38 cellular contexts compared by ENCODE assay signal in the genomic region with DNA sequence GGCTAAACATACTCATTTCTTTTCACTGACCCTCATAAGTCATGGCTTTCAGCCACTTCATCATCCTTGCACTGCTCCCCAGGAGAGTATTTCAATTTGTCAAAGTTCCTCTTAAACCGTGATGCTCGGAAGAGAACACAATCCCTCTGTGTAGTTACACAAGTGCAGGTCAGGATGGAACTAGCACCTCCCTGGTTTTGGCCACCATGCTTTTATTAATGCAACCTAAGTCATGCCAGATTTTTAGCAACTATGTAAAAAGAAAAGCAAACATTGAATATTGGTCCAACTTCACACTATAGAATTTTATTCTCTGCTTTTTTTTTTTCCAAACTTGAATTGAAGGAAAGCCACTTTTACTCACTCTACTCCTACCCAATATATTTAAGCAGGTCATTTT. TPM values are rescaled to one million over a fixed set of nuclear protein-coding genes. Genes with fewer than 3 reads are reported as not detected.
"Had no signal": no experiment of that assay in that cellular context is flagged by ENCODE, and none has a peak within 500 bp of the region (broad histone marks: within the 10 kb centered on the region; RNA-seq: fewer than 3 reads in every experiment).

No MANE protein-coding gene starts in this region.

- H3K4me1 ChIP-seq: adrenal gland, ascending aorta, body of pancreas, breast epithelium had no signal

- H3K36me3 ChIP-seq: adrenal gland, ascending aorta, brain microvascular endothelial cell, breast epithelium, cardiac muscle cell had no signal

- FAIRE-seq: astrocyte, bronchial epithelial cell had no signal

- H3K27me3 Mint-ChIP-seq: activated naive CD4-positive, alpha-beta T cell treated with anti-CD3 and anti-CD28 coated beads, Interleukin-2, amount 10 ng/mL, durations not matched to agents 7 days and 5 days; activated naive CD4-positive, alpha-beta T cell treated with anti-CD3 and anti-CD28 coated beads, Interleukin-2, amount 50 U/mL, for 24 hours; activated naive CD8-positive, alpha-beta T cell; activated naive CD8-positive, alpha-beta T cell treated with anti-CD3 and anti-CD28 coated beads for 36 hours; activated naive CD8-positive, alpha-beta T cell treated with anti-CD3 and anti-CD28 coated beads, Interleukin-2, amount 10 ng/mL, durations not matched to agents 7 days and 5 days; activated naive CD8-positive, alpha-beta T cell treated with anti-CD3 and anti-CD28 coated beads, Interleukin-2, amount 50 U/mL, for 24 hours; activated T-cell treated with anti-CD3 and anti-CD28 coated beads, Interleukin-2, amount 50 U/mL, for 24 hours; activated T-helper 17 cell treated with anti-CD3 and anti-CD28 coated beads, Interleukin-2, amount 50 U/mL, for 72 hours; brain; central memory CD8-positive, alpha-beta T cell had no signal

- H3K27ac Mint-ChIP-seq: activated naive CD4-positive, alpha-beta T cell treated with anti-CD3 and anti-CD28 coated beads for 36 hours; activated naive CD4-positive, alpha-beta T cell treated with anti-CD3 and anti-CD28 coated beads, Interleukin-2, amount 10 ng/mL, durations not matched to agents 7 days and 5 days; activated naive CD4-positive, alpha-beta T cell treated with anti-CD3 and anti-CD28 coated beads, Interleukin-2, amount 50 U/mL, for 24 hours; activated naive CD4-positive, alpha-beta T cell treated with anti-CD3 and anti-CD28 coated beads, Interleukin-2, amount 50 U/mL, for 72 hours; activated naive CD8-positive, alpha-beta T cell; activated naive CD8-positive, alpha-beta T cell treated with anti-CD3 and anti-CD28 coated beads for 36 hours; activated naive CD8-positive, alpha-beta T cell treated with anti-CD3 and anti-CD28 coated beads, Interleukin-2, amount 10 ng/mL, durations not matched to agents 7 days and 5 days; activated naive CD8-positive, alpha-beta T cell treated with anti-CD3 and anti-CD28 coated beads, Interleukin-2, amount 50 U/mL, for 24 hours; activated T-cell treated with anti-CD3 and anti-CD28 coated beads, Interleukin-2, amount 50 U/mL, for 24 hours; activated T-cell treated with anti-CD3 and anti-CD28 coated beads, Interleukin-2, amount 50 U/mL, for 72 hours; activated T-helper 1 cell treated with anti-CD3 and anti-CD28 coated beads, Interleukin-12 subunit alpha, Interleukin-12 subunit beta, Interleukin-2, Interleukin-4 antibody, amounts not matched to agents 30 ng/mL and 10 ng/mL and 1 ng/mL, durations not matched to agents 14 hours and 24 hours and 36 hours; activated T-helper 17 cell treated with anti-CD3 and anti-CD28 coated beads, Interleukin-2, amount 50 U/mL, for 72 hours; activated T-helper 2 cell treated with anti-CD3 and anti-CD28 coated beads, Interferon-gamma antibody, Interleukin-2, Interleukin-4, amounts not matched to agents 10 μg/mL and 5 μg/mL and 100 μg/mL, durations not matched to agents 14 hours and 24 hours and 36 hours; brain had no signal

- DNase-seq: activated effector memory CD4-positive, alpha-beta T cell treated with anti-CD3 and anti-CD28 coated beads, Interleukin-2, amount 50 U/mL, for 16 hours; activated effector memory CD4-positive, alpha-beta T cell treated with Interleukin-2 at 50 U/mL for 16 hours; activated gamma-delta T cell; activated gamma-delta T cell treated with Interleukin-2 at 50 U/mL for 16 hours; activated naive CD4-positive, alpha-beta T cell; activated naive CD4-positive, alpha-beta T cell treated with anti-CD3 and anti-CD28 coated beads for 36 hours; activated naive CD4-positive, alpha-beta T cell treated with anti-CD3 and anti-CD28 coated beads, Interleukin-2, amount 10 ng/mL, durations not matched to agents 7 days and 5 days; activated naive CD4-positive, alpha-beta T cell treated with anti-CD3 and anti-CD28 coated beads, Interleukin-2, amount 50 U/mL, for 16 hours; activated naive CD8-positive, alpha-beta T cell treated with anti-CD3 and anti-CD28 coated beads for 36 hours; activated naive CD8-positive, alpha-beta T cell treated with anti-CD3 and anti-CD28 coated beads, Interleukin-2, amount 10 ng/mL, durations not matched to agents 7 days and 5 days; activated naive CD8-positive, alpha-beta T cell treated with anti-CD3 and anti-CD28 coated beads, Interleukin-2, amount 50 U/mL, for 24 hours; activated T-cell treated with anti-CD3 and anti-CD28 coated beads, Interleukin-2, amount 50 U/mL, for 1 hour; activated T-cell treated with anti-CD3 and anti-CD28 coated beads, Interleukin-2, amount 50 U/mL, for 24 hours; activated T-cell treated with anti-CD3 and anti-CD28 coated beads, Interleukin-2, amount 50 U/mL, for 4 hours; activated T-cell treated with anti-CD3 and anti-CD28 coated beads, Interleukin-2, amount 50 U/mL, for 48 hours; activated T-cell treated with anti-CD3 and anti-CD28 coated beads, Interleukin-2, amount 50 U/mL, for 72 hours; adrenal gland; amniotic stem cell; anterior cingulate cortex; aorta; body of pancreas; brain microvascular endothelial cell; caudate nucleus; central memory CD4-positive, alpha-beta T cell; cerebellar nuclear complex had no signal

- H3K9me3 Mint-ChIP-seq: activated naive CD4-positive, alpha-beta T cell treated with anti-CD3 and anti-CD28 coated beads for 36 hours; activated naive CD8-positive, alpha-beta T cell treated with anti-CD3 and anti-CD28 coated beads for 36 hours; activated T-cell treated with anti-CD3 and anti-CD28 coated beads, Interleukin-2, amount 50 U/mL, for 4 hours had no signal

- H3K27me3 ChIP-seq: adrenal gland, ascending aorta, body of pancreas, brain microvascular endothelial cell, breast epithelium had no signal

- H3K27ac ChIP-seq: adrenal gland, ascending aorta, body of pancreas, brain microvascular endothelial cell, breast epithelium, cardiac muscle cell had no signal

- H3K9me3 ChIP-seq: adrenal gland, ascending aorta, body of pancreas, breast epithelium had no signal

- H3K4me1 Mint-ChIP-seq: activated naive CD4-positive, alpha-beta T cell treated with anti-CD3 and anti-CD28 coated beads, Interleukin-2, amount 10 ng/mL, durations not matched to agents 7 days and 5 days; activated naive CD4-positive, alpha-beta T cell treated with anti-CD3 and anti-CD28 coated beads, Interleukin-2, amount 50 U/mL, for 24 hours; activated naive CD8-positive, alpha-beta T cell treated with anti-CD3 and anti-CD28 coated beads for 36 hours; activated naive CD8-positive, alpha-beta T cell treated with anti-CD3 and anti-CD28 coated beads, Interleukin-2, amount 10 ng/mL, durations not matched to agents 7 days and 5 days; activated naive CD8-positive, alpha-beta T cell treated with anti-CD3 and anti-CD28 coated beads, Interleukin-2, amount 50 U/mL, for 24 hours; activated T-helper 17 cell treated with anti-CD3 and anti-CD28 coated beads, Interleukin-2, amount 50 U/mL, for 72 hours; central memory CD8-positive, alpha-beta T cell had no signal

- ATAC-seq: activated naive CD4-positive, alpha-beta T cell treated with anti-CD3 and anti-CD28 coated beads, Interleukin-2, amount 50 U/mL, for 72 hours; activated naive CD8-positive, alpha-beta T cell treated with anti-CD3 and anti-CD28 coated beads, Interleukin-2, amount 50 U/mL, for 24 hours; activated T-cell treated with anti-CD3 and anti-CD28 coated beads, Interleukin-2, amount 50 U/mL, for 4 hours; activated T-cell treated with anti-CD3 and anti-CD28 coated beads, Interleukin-2, amount 50 U/mL, for 72 hours; activated T-helper 17 cell treated with anti-CD3 and anti-CD28 coated beads, Interleukin-2, amount 50 U/mL, for 72 hours; body of pancreas had no signal

- H3K4me3 Mint-ChIP-seq: activated naive CD4-positive, alpha-beta T cell treated with anti-CD3 and anti-CD28 coated beads for 36 hours; activated naive CD4-positive, alpha-beta T cell treated with anti-CD3 and anti-CD28 coated beads, Interleukin-2, amount 10 ng/mL, durations not matched to agents 7 days and 5 days; activated naive CD4-positive, alpha-beta T cell treated with anti-CD3 and anti-CD28 coated beads, Interleukin-2, amount 50 U/mL, for 24 hours; activated naive CD8-positive, alpha-beta T cell; activated naive CD8-positive, alpha-beta T cell treated with anti-CD3 and anti-CD28 coated beads for 36 hours; activated naive CD8-positive, alpha-beta T cell treated with anti-CD3 and anti-CD28 coated beads, Interleukin-2, amount 10 ng/mL, durations not matched to agents 7 days and 5 days; activated naive CD8-positive, alpha-beta T cell treated with anti-CD3 and anti-CD28 coated beads, Interleukin-2, amount 50 U/mL, for 24 hours; activated T-cell treated with anti-CD3 and anti-CD28 coated beads, Interleukin-2, amount 50 U/mL, for 24 hours; activated T-cell treated with anti-CD3 and anti-CD28 coated beads, Interleukin-2, amount 50 U/mL, for 4 hours; activated T-cell treated with anti-CD3 and anti-CD28 coated beads, Interleukin-2, amount 50 U/mL, for 72 hours; activated T-helper 1 cell treated with anti-CD3 and anti-CD28 coated beads, Interleukin-12 subunit alpha, Interleukin-12 subunit beta, Interleukin-2, Interleukin-4 antibody, amounts not matched to agents 30 ng/mL and 10 ng/mL and 1 ng/mL, durations not matched to agents 14 hours and 24 hours and 36 hours; activated T-helper 17 cell treated with anti-CD3 and anti-CD28 coated beads, Interleukin-2, amount 50 U/mL, for 72 hours; brain; central memory CD8-positive, alpha-beta T cell had no signal

- H3K4me3 ChIP-seq: adrenal gland, ascending aorta, body of pancreas, breast epithelium, cardiac muscle cell had no signal

- H3K36me3 Mint-ChIP-seq: activated naive CD4-positive, alpha-beta T cell treated with anti-CD3 and anti-CD28 coated beads, Interleukin-2, amount 10 ng/mL, durations not matched to agents 7 days and 5 days; activated naive CD4-positive, alpha-beta T cell treated with anti-CD3 and anti-CD28 coated beads, Interleukin-2, amount 50 U/mL, for 24 hours; activated naive CD4-positive, alpha-beta T cell treated with anti-CD3 and anti-CD28 coated beads, Interleukin-2, amount 50 U/mL, for 72 hours; activated naive CD8-positive, alpha-beta T cell; activated naive CD8-positive, alpha-beta T cell treated with anti-CD3 and anti-CD28 coated beads for 36 hours; activated naive CD8-positive, alpha-beta T cell treated with anti-CD3 and anti-CD28 coated beads, Interleukin-2, amount 10 ng/mL, durations not matched to agents 7 days and 5 days; brain had no signal

RNA-seq across cellular contexts. Expression of a gene that starts 45.2 kb away (rescaled TPM):
- total RNA-seq: activated naive CD4-positive, alpha-beta T cell treated with anti-CD3 and anti-CD28 coated beads for 36 hours; activated naive CD4-positive, alpha-beta T cell treated with anti-CD3 and anti-CD28 coated beads, Interleukin-2, amount 50 U/mL, for 72 hours; activated naive CD8-positive, alpha-beta T cell treated with anti-CD3 and anti-CD28 coated beads for 36 hours; activated naive CD8-positive, alpha-beta T cell treated with anti-CD3 and anti-CD28 coated beads, Interleukin-2, amount 10 ng/mL, durations not matched to agents 7 days and 5 days; activated T-cell treated with anti-CD3 and anti-CD28 coated beads, Interleukin-2, amount 50 U/mL, for 4 hours; activated T-cell treated with anti-CD3 and anti-CD28 coated beads, Interleukin-2, amount 50 U/mL, for 72 hours; activated T-helper 1 cell treated with anti-CD3 and anti-CD28 coated beads, Interleukin-12 subunit alpha, Interleukin-12 subunit beta, Interleukin-2, Interleukin-4 antibody, amounts not matched to agents 30 ng/mL and 10 ng/mL and 1 ng/mL, durations not matched to agents 14 hours and 24 hours and 36 hours; activated T-helper 17 cell treated with anti-CD3 and anti-CD28 coated beads, Interleukin-2, amount 50 U/mL, for 72 hours; activated T-helper 2 cell treated with anti-CD3 and anti-CD28 coated beads, Interferon-gamma antibody, Interleukin-2, Interleukin-4, amounts not matched to agents 10 μg/mL and 5 μg/mL and 100 μg/mL, durations not matched to agents 14 hours and 24 hours and 36 hours; ascending aorta; astrocyte; body of pancreas; bronchial epithelial cell had no signal
- polyA plus RNA-seq: cardiac muscle cell had no signal
